In the genomic region with DNA sequence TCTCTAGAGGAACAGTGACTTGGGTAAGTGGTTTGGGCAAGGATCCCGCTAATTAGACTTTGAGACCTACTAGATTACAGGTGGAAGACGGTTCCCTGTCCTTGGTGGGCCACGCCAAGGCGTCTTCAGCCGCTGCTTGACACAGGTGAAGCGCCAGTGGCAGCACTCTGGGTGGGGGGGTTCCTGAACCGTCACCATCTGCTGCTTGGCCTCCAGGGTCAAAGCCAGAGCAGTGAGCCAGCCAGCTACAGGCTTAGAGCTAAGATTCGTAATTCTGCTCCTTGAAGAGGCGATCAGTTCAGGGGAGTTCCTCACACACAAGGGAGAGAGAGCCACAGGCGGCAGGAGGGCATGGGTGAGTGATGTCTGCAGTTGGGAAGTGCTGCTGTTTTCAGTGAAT, we compare ENCODE assay signal across 17 cellular contexts. TPM values are rescaled to one million over a fixed set of nuclear protein-coding genes. Genes with fewer than 3 reads are reported as not detected.
DNase-seq lines count a peak whose midpoint lies in the region; ATAC-seq and TF ChIP-seq lines count a peak whose summit lies in the region.
"Had no signal": no experiment of that assay in that cellular context is flagged by ENCODE, and none has a peak within 500 bp of the region (broad histone marks: within the 10 kb centered on the region; RNA-seq: fewer than 3 reads in every experiment).

No MANE protein-coding gene starts in this region.

- H3K9me3 ChIP-seq in T-helper 17 cell (ENCODE audit: control insufficient read depth, low read length, poor library complexity, severe bottlenecking) (no peaks in the 10 kb centered on the region), suprapubic skin (no peaks in the 10 kb centered on the region)
- H3K9me3 ChIP-seq: A549, MG63, SJCRH30 had no signal

- H3K36me3 ChIP-seq in suprapubic skin, result peaks cover 91% of the 10 kb centered on the region

- no peak overlapping the region for H3K4me3 Mint-ChIP-seq in natural killer cell
- no peak overlapping the region for H3K4me3 Mint-ChIP-seq in natural killer cell treated with Interleukin-12 subunit alpha and Interleukin-12 subunit beta and Interleukin-15 and Interleukin-18, amount 100 ng/mL, for 72 hours
- no peak overlapping the region for H3K4me3 Mint-ChIP-seq in T-helper 17 cell
- peak overlapping the region; percentile 39 for H3K4me3 Mint-ChIP-seq in endothelial cell (ENCODE audit: unreplicated experiment)
- H3K4me3 Mint-ChIP-seq: B cell, CD14-positive monocyte had no signal

- no peaks in the 10 kb centered on the region for H3K27me3 ChIP-seq in suprapubic skin
- H3K27me3 ChIP-seq: MG63, SJCRH30 had no signal

- TF ChIP-seq CTCF in natural killer cell (IDR thresholded peaks at IDR 0.05) (no peak), endothelial cell (IDR thresholded peaks at IDR 0.05; ENCODE audit: unreplicated experiment) (no peak), suprapubic skin (IDR thresholded peaks at IDR 0.05) (no peak)

- H3K27ac ChIP-seq in suprapubic skin, result no peak overlapping the region
- H3K27ac ChIP-seq: A549, SJCRH30 had no signal

- 93% methylated on average over 10 of the region's 10 CpGs for WGBS in suprapubic skin

- H3K36me3 Mint-ChIP-seq in natural killer cell (peaks cover 13% of the 10 kb centered on the region), T-helper 17 cell (ENCODE audit: low read depth) (peaks cover 21% of the 10 kb centered on the region), endothelial cell (ENCODE audit: low read depth, unreplicated experiment) (peaks cover 52% of the 10 kb centered on the region)
- peaks cover 29% of the 10 kb centered on the region for H3K36me3 Mint-ChIP-seq in natural killer cell treated with Interleukin-12 subunit alpha and Interleukin-12 subunit beta and Interleukin-15 and Interleukin-18, amount 100 ng/mL, for 72 hours

- no peaks in the 10 kb centered on the region for H3K4me1 ChIP-seq in suprapubic skin
- H3K4me1 ChIP-seq: A549, SJCRH30 had no signal

- H3K4me1 Mint-ChIP-seq in natural killer cell (peaks cover 7 to 16% of the 10 kb centered on the region in 2 donors), T-helper 17 cell (peaks cover 20% of the 10 kb centered on the region), endothelial cell (ENCODE audit: unreplicated experiment) (peaks cover 26% of the 10 kb centered on the region)
- peaks cover 16 to 20% of the 10 kb centered on the region in 2 donors for H3K4me1 Mint-ChIP-seq in natural killer cell treated with Interleukin-12 subunit alpha and Interleukin-12 subunit beta and Interleukin-15 and Interleukin-18, amount 100 ng/mL, for 72 hours (ENCODE audit: low read depth in 2 of 2)
- H3K4me1 Mint-ChIP-seq: B cell, CD14-positive monocyte had no signal

- no peaks in the 10 kb centered on the region for H3K27me3 Mint-ChIP-seq in natural killer cell (ENCODE audit: low read depth in 2 of 2)
- no peaks in the 10 kb centered on the region for H3K27me3 Mint-ChIP-seq in natural killer cell treated with Interleukin-12 subunit alpha and Interleukin-12 subunit beta and Interleukin-15 and Interleukin-18, amount 100 ng/mL, for 72 hours
- H3K27me3 Mint-ChIP-seq in T-helper 17 cell, result no peaks in the 10 kb centered on the region
- peaks cover 4% of the 10 kb centered on the region for H3K27me3 Mint-ChIP-seq in endothelial cell (ENCODE audit: unreplicated experiment)
- H3K27me3 Mint-ChIP-seq: B cell had no signal

- no peak for ATAC-seq in natural killer cell
- no peak for ATAC-seq in natural killer cell treated with Interleukin-12 subunit alpha and Interleukin-12 subunit beta and Interleukin-15 and Interleukin-18, amount 100 ng/mL, for 72 hours
- no peak for ATAC-seq in T-helper 17 cell
- no peak for ATAC-seq in GM21381 (IDR thresholded peaks at IDR 0.05; ENCODE audit: unreplicated experiment)
- ATAC-seq in HG03025 (IDR thresholded peaks at IDR 0.05; ENCODE audit: low FRiP score, unreplicated experiment), result no peak
- ATAC-seq: A549 had no signal

- H3K27ac Mint-ChIP-seq in natural killer cell (peak overlapping the region; percentile 26 to 47), T-helper 17 cell (peak overlapping the region; percentile 67), endothelial cell (ENCODE audit: unreplicated experiment) (no peak overlapping the region)
- H3K27ac Mint-ChIP-seq in natural killer cell treated with Interleukin-12 subunit alpha and Interleukin-12 subunit beta and Interleukin-15 and Interleukin-18, amount 100 ng/mL, for 72 hours, result no peak overlapping the region
- H3K27ac Mint-ChIP-seq: B cell had no signal

- H3K4me3 ChIP-seq in suprapubic skin, result no peak overlapping the region
- H3K4me3 ChIP-seq: A549, MG63, SJCRH30 had no signal

- H3K9me3 Mint-ChIP-seq in natural killer cell (no peaks in the 10 kb centered on the region), endothelial cell (ENCODE audit: unreplicated experiment) (no peaks in the 10 kb centered on the region)
- H3K9me3 Mint-ChIP-seq in natural killer cell treated with Interleukin-12 subunit alpha and Interleukin-12 subunit beta and Interleukin-15 and Interleukin-18, amount 100 ng/mL, for 72 hours, result no peaks in the 10 kb centered on the region
- H3K9me3 Mint-ChIP-seq: CD14-positive monocyte had no signal

- intact Hi-C loops in natural killer cell (cut with micrococcal nuclease), result no loop called here

- no peak for TF ChIP-seq POLR2A in suprapubic skin (IDR thresholded peaks at IDR 0.05)

- no peak for TF ChIP-seq EP300 in suprapubic skin (IDR thresholded peaks at IDR 0.05)

- DNase-seq in natural killer cell, result no peak
- DNase-seq in natural killer cell treated with Interleukin-12 subunit alpha and Interleukin-12 subunit beta and Interleukin-15 and Interleukin-18, amount 100 ng/mL, for 72 hours (ENCODE audit: low spot score), result no peak
- DNase-seq in T-helper 17 cell, result no peak
- no peak for DNase-seq in endothelial cell (ENCODE audit: low spot score)
- DNase-seq in suprapubic skin (ENCODE audit: low spot score in 2 of 2), result no peak
- DNase-seq: EL, GF-D8, MG63, NCI-H1417 treated with DMSO at 0.1 percent for 48 hours, NCI-H187 treated with DMSO at 0.1 percent for 48 hours, NCI-H2107, SJCRH30 had no signal

RNA-seq across cellular contexts. Expression of a gene that starts 39.4 kb away (rescaled TPM):
- total RNA-seq in natural killer cell (1 to 10 TPM; 1.8 to 5.0 (median 2.9) TPM), T-helper 17 cell (1 to 10 TPM; 2.2 to 4.0 TPM), endothelial cell (ENCODE audit: unreplicated experiment) (0.44 TPM), suprapubic skin (1 to 10 TPM in 3 of 4 donors, under 1 TPM in 1; 0.93 to 2.2 (median 1.1) TPM)
- 1 to 10 TPM in 1 of 2 donors, under 1 TPM in 1; 0.45 to 3.2 TPM for total RNA-seq in natural killer cell treated with Interleukin-12 subunit alpha and Interleukin-12 subunit beta and Interleukin-15 and Interleukin-18, amount 100 ng/mL, for 72 hours

Comparison
In these comparisons a context has a peak if more than half of its experiments do, and no peak if none do; other contexts are left out.
1. H3K27ac Mint-ChIP-seq: peak in natural killer cell (2 of 2) and T-helper 17 cell (single experiment); none in natural killer cell treated with Interleukin-12 subunit alpha and Interleukin-12 subunit beta and Interleukin-15 and Interleukin-18, amount 100 ng/mL, for 72 hours (0 of 2) and endothelial cell (single experiment).